Comparison of ENCODE assay signal across 1 cellular context in genomic region chr19:632228-633067, GRCh38.
TF ChIP-seq lines count a peak whose summit lies in the region.

No MANE protein-coding gene starts in this region.

TF ChIP-seq in endothelial cell of umbilical vein, 7 proteins besides CTCF, POLR2A, EP300 and RAD21:
- TF ChIP-seq EZH2 (IDR thresholded peaks at IDR 0.05; ENCODE audit: borderline replicate concordance, low read depth, low read length, severe bottlenecking) (no peak), JUN (IDR thresholded peaks at IDR 0.05; ENCODE audit: borderline replicate concordance, insufficient read depth, insufficient read length, low read depth) (no peak), MYC (IDR thresholded peaks at IDR 0.05; ENCODE audit: low read depth, low read length) (no peak), MAX (IDR thresholded peaks at IDR 0.05; ENCODE audit: insufficient read depth, insufficient read length) (no peak)
